In genomic region chr16:84907575-84907974, GRCh38 we compare ENCODE assay signal across 1 cellular context.
TF ChIP-seq lines count a peak whose summit lies in the region.

No MANE protein-coding gene starts in this region.

TF ChIP-seq in GM23338, 12 proteins besides CTCF, POLR2A, EP300 and RAD21:
- TF ChIP-seq ZNF462 (CRISPR knock-in tag; IDR thresholded peaks at IDR 0.05) (no peak), EZH2 (IDR thresholded peaks at IDR 0.05; ENCODE audit: low read depth, unreplicated experiment) (no peak), ZNF114 (CRISPR knock-in tag; IDR thresholded peaks at IDR 0.05) (no peak), JUNB (IDR thresholded peaks at IDR 0.05; ENCODE audit: unreplicated experiment) (no peak), STAT1 (IDR thresholded peaks at IDR 0.05; ENCODE audit: unreplicated experiment) (no peak)
- TF ChIP-seq, protein P1, sequence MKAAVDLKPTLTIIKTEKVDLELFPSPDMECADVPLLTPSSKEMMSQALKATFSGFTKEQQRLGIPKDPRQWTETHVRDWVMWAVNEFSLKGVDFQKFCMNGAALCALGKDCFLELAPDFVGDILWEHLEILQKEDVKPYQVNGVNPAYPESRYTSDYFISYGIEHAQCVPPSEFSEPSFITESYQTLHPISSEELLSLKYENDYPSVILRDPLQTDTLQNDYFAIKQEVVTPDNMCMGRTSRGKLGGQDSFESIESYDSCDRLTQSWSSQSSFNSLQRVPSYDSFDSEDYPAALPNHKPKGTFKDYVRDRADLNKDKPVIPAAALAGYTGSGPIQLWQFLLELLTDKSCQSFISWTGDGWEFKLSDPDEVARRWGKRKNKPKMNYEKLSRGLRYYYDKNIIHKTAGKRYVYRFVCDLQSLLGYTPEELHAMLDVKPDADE (IDR thresholded peaks at IDR 0.05) = no peak
